In genomic region chr2:120465989-120466703, GRCh38 we compare ENCODE assay signal across 13 cellular contexts.
A peak's percentile ranks its signal among the peaks of the same experiment; 100 is the strongest.
DNase-seq lines count a peak whose midpoint lies in the region; ATAC-seq and TF ChIP-seq lines count a peak whose summit lies in the region.
"Had no signal": no experiment of that assay in that cellular context is flagged by ENCODE, and none has a peak within 500 bp of the region (broad histone marks: within the 10 kb centered on the region; RNA-seq: fewer than 3 reads in every experiment).

No MANE protein-coding gene starts in this region.

- no peaks in the 10 kb centered on the region for H3K36me3 Mint-ChIP-seq in activated naive CD8-positive, alpha-beta T cell treated with anti-CD3 and anti-CD28 coated beads for 36 hours
- H3K36me3 Mint-ChIP-seq: CD8-positive, alpha-beta memory T cell had no signal

- H3K4me1 ChIP-seq in HUES64 (ENCODE audit: insufficient read depth, low read length), result peaks cover 10% of the 10 kb centered on the region
- peaks cover 5% of the 10 kb centered on the region; the same call in 1 of the 2 replicates for H3K4me1 ChIP-seq in iPS-20b (ENCODE audit: insufficient read depth, low read length)
- peaks cover 31% of the 10 kb centered on the region for H3K4me1 ChIP-seq in testis
- peaks cover 0 to 33% (median 11%) of the 10 kb centered on the region in 3 donors for H3K4me1 ChIP-seq in gastroesophageal sphincter

- H3K36me3 ChIP-seq in HUES64 (ENCODE audit: insufficient read depth, low read length) (no peaks in the 10 kb centered on the region), iPS-20b (ENCODE audit: insufficient read depth, low read depth, low read length) (no peaks in the 10 kb centered on the region), testis (ENCODE audit: low read depth, missing control alignments) (no peaks in the 10 kb centered on the region), gastroesophageal sphincter (no peaks in the 10 kb centered on the region)

- H3K4me3 ChIP-seq in HUES64 (ENCODE audit: low read length) (peak overlapping the region; percentile 29; the same call in 1 of the 2 replicates), iPS-20b (ENCODE audit: low read length) (peak overlapping the region; percentile 5; the same call in 1 of the 2 replicates), testis (no peak overlapping the region), gastroesophageal sphincter (no peak overlapping the region)
- H3K4me3 ChIP-seq: GM23248 had no signal

- intact Hi-C loops in testis (cut with DNase I; ENCODE audit: low total_unique reads), result no loop called here

- H3K4me1 Mint-ChIP-seq in activated naive CD8-positive, alpha-beta T cell treated with anti-CD3 and anti-CD28 coated beads for 36 hours, result no peaks in the 10 kb centered on the region
- H3K4me1 Mint-ChIP-seq: activated T-helper 17 cell treated with anti-CD3 and anti-CD28 coated beads, Interleukin-2, amount 50 U/mL, for 72 hours; CD8-positive, alpha-beta memory T cell had no signal

- ATAC-seq in gastroesophageal sphincter, result no peak
- ATAC-seq: activated T-helper 17 cell treated with anti-CD3 and anti-CD28 coated beads, Interleukin-2, amount 50 U/mL, for 72 hours had no signal

- TF ChIP-seq CTCF in testis (IDR thresholded peaks at IDR 0.05), result no peak
- no peak for TF ChIP-seq CTCF in gastroesophageal sphincter (IDR thresholded peaks at IDR 0.05)

- TF ChIP-seq EP300 in gastroesophageal sphincter (IDR thresholded peaks at IDR 0.05), result no peak

- no peaks in the 10 kb centered on the region for H3K9me3 ChIP-seq in HUES64 (ENCODE audit: insufficient read depth, low read depth, low read length)
- no peaks in the 10 kb centered on the region for H3K9me3 ChIP-seq in iPS-20b (ENCODE audit: insufficient read depth, low read depth, low read length)
- no peaks in the 10 kb centered on the region for H3K9me3 ChIP-seq in testis
- H3K9me3 ChIP-seq in gastroesophageal sphincter, result no peaks in the 10 kb centered on the region

- no peak overlapping the region for H3K4me3 Mint-ChIP-seq in activated naive CD8-positive, alpha-beta T cell treated with anti-CD3 and anti-CD28 coated beads for 36 hours
- H3K4me3 Mint-ChIP-seq: activated T-helper 17 cell treated with anti-CD3 and anti-CD28 coated beads, Interleukin-2, amount 50 U/mL, for 72 hours; CD8-positive, alpha-beta memory T cell; T-helper 2 cell treated with Interferon-gamma antibody and Interleukin-4, amounts not matched to agents 5 μg/mL and 100 μg/mL, for 36 hours had no signal

- WGBS in HUES64, result 1% methylated on average over 25 of the region's 25 CpGs
- 31 to 60% methylated on average over 12 to 25 of the region's 25 CpGs for WGBS in testis, 2 donors
- WGBS in gastroesophageal sphincter (ENCODE audit: low coverage in 1 of 2), 2 donors, result 48 to 54% methylated on average over 5 to 9 of the region's 25 CpGs

- H3K27ac Mint-ChIP-seq in activated naive CD8-positive, alpha-beta T cell treated with anti-CD3 and anti-CD28 coated beads for 36 hours, result no peak overlapping the region
- H3K27ac Mint-ChIP-seq: activated T-helper 17 cell treated with anti-CD3 and anti-CD28 coated beads, Interleukin-2, amount 50 U/mL, for 72 hours; CD8-positive, alpha-beta memory T cell; T-helper 2 cell treated with Interferon-gamma antibody and Interleukin-4, amounts not matched to agents 5 μg/mL and 100 μg/mL, for 36 hours had no signal

- in situ Hi-C loops in ACHN (cut with HindIII; ENCODE audit: low pct_ligation_motif_present, low pct_unique_long_range_greater_than_20kb, low sequenced_read_pairs), result no loop called here

- H3K9ac ChIP-seq in HUES64 (ENCODE audit: low read depth, low read length) (no peak overlapping the region), iPS-20b (ENCODE audit: low read depth, low read length) (no peak overlapping the region)
- H3K9ac ChIP-seq: GM23248 had no signal

- H3K27ac ChIP-seq in HUES64 (ENCODE audit: low read depth, low read length) (no peak overlapping the region), iPS-20b (ENCODE audit: low read length) (no peak overlapping the region), testis (peak overlapping the region; percentile 42 to 45), gastroesophageal sphincter (no peak overlapping the region)
- H3K27ac ChIP-seq: GM23248 had no signal

- H3K27me3 ChIP-seq in HUES64 (ENCODE audit: insufficient read depth, low read length) (peaks cover 100% of the 10 kb centered on the region), iPS-20b (ENCODE audit: insufficient read depth, low read length) (peaks cover 100% of the 10 kb centered on the region), testis (no peaks in the 10 kb centered on the region), gastroesophageal sphincter (peaks cover 14% of the 10 kb centered on the region)

- TF ChIP-seq POLR2A in testis (IDR thresholded peaks at IDR 0.05), result no peak
- no peak for TF ChIP-seq POLR2A in gastroesophageal sphincter (IDR thresholded peaks at IDR 0.05)

- DNase-seq in NCI-H748 (lab: John Stamatoyannopoulos, UW; ENCODE audit: unreplicated experiment), result peak; percentile 95
- DNase-seq in testis, result peak; percentile 54
- no peak for DNase-seq in activated naive CD8-positive, alpha-beta T cell treated with anti-CD3 and anti-CD28 coated beads for 36 hours
- DNase-seq in ACHN, result no peak
- DNase-seq: activated CD4-positive, alpha-beta T cell treated with anti-CD3 and anti-CD28 coated beads, Interleukin-2, amount 50 U/mL, for 1 hour; NCI-H1105 treated with DMSO at 0.1 percent for 48 hours had no signal

- no peaks in the 10 kb centered on the region for H3K27me3 Mint-ChIP-seq in activated naive CD8-positive, alpha-beta T cell treated with anti-CD3 and anti-CD28 coated beads for 36 hours

- no peaks in the 10 kb centered on the region for H3K9me3 Mint-ChIP-seq in activated naive CD8-positive, alpha-beta T cell treated with anti-CD3 and anti-CD28 coated beads for 36 hours
- H3K9me3 Mint-ChIP-seq: activated T-helper 17 cell treated with anti-CD3 and anti-CD28 coated beads, Interleukin-2, amount 50 U/mL, for 72 hours; CD8-positive, alpha-beta memory T cell; T-helper 2 cell treated with Interferon-gamma antibody and Interleukin-4, amounts not matched to agents 5 μg/mL and 100 μg/mL, for 36 hours had no signal

Comparison
In these comparisons a context has a peak if more than half of its experiments do, and no peak if none do; other contexts are left out.
1. H3K27ac ChIP-seq: peak in testis (2 of 2); none in HUES64 (single experiment), iPS-20b (single experiment) and gastroesophageal sphincter (0 of 4).
2. H3K4me3 ChIP-seq: peak in HUES64 (single experiment) and iPS-20b (single experiment); none in testis (0 of 2) and gastroesophageal sphincter (0 of 2).
3. DNase-seq: peak in NCI-H748 (single experiment) and testis (single experiment); none in activated naive CD8-positive, alpha-beta T cell treated with anti-CD3 and anti-CD28 coated beads for 36 hours (single experiment) and ACHN (single experiment).